12 cellular contexts compared by ENCODE assay signal in the genomic region with DNA sequence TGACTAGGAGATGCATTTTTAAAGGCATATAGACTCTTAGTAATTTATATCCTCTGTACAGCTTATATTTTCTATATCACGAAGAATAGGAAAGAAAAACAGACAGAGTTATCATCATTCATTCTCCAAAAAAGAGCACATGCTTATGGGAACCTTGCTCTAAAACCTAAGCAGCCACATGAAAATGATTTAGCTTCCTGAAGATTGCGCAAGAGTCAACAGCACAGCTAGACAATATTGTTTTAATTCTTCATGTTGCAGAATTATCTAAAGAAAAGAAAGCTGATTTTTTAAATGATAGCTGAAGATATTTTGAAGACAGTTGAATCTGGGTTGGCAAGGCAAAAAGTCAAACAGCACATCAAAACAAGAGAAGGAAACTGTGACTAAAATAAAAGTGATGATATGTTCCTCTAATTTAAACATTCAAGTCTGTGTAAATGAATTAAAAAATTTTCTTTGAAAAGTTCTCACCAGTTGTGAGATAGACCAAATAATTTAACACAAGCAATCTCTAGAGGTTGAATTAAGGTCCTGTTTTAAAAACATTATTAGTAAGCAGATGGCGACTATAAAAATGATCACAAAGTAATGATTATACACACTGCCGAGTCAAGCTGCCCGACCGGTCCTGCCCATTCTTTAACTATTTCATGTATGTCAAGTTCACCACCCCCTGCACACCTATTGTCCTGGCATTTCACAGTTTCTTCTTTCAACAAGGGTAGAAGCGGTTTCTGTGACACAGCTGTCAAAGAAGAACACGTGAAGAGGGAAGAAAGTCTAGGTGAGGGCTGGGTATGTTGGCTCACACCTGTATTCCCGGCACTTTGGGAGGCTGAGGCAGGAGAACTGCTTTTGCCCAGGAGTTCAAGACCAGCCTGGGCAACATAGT.
DNase-seq lines count a peak whose midpoint lies in the region; ATAC-seq, FAIRE-seq and TF ChIP-seq lines count a peak whose summit lies in the region.
"Had no signal": no experiment of that assay in that cellular context is flagged by ENCODE, and none has a peak within 500 bp of the region (broad histone marks: within the 10 kb centered on the region; RNA-seq: fewer than 3 reads in every experiment).

No MANE protein-coding gene starts in this region.

- ATAC-seq in GM19452 (IDR thresholded peaks at IDR 0.05; ENCODE audit: unreplicated experiment): no peak
- ATAC-seq: CD8-positive, alpha-beta T cell; stimulated activated naive B cell treated with anti-CD40 and anti-IgM and Interleukin-4, amounts not matched to agents 10 μg/mL and 1 μg/mL and 100 μg/mL, for 72 hours had no signal

- peak; percentile 69 for FAIRE-seq in keratinocyte (lab: Jason Lieb, UNC)
- FAIRE-seq: HTR-8/SVneo had no signal

- intact Hi-C loops in A673 (cut with micrococcal nuclease; ENCODE audit: unreplicated experiment): no loop called here
- intact Hi-C loops in cardiac septum (cut with DNase I): no loop called here

- no peaks in the 10 kb centered on the region for H3K27me3 ChIP-seq in A673 (replicated peaks; ENCODE audit: insufficient read depth, low read depth, low read length, poor library complexity)
- no peaks in the 10 kb centered on the region for H3K27me3 ChIP-seq in keratinocyte (ENCODE audit: control insufficient read depth, extremely low read depth, insufficient read depth, low read length)

- H3K79me2 ChIP-seq in keratinocyte (ENCODE audit: control insufficient read depth, insufficient read depth, low read length): no peaks in the 10 kb centered on the region

- TF ChIP-seq CTCF in A673 (conservative IDR thresholded peaks at IDR 0.05; ENCODE audit: low read depth, low read length) (no peak), keratinocyte (optimal IDR thresholded peaks at IDR 0.05 in 1 of 3, IDR thresholded peaks at IDR 0.05 in 1 of 3, conservative IDR thresholded peaks at IDR 0.05 in 1 of 3; ENCODE audit: extremely low read depth in 1 of 3, insufficient read depth in 2 of 3, low read length in 3 of 3) (no peak), GM13977 (IDR thresholded peaks at IDR 0.05; ENCODE audit: extremely low read depth, insufficient read depth, missing control alignments) (no peak)

- H3K9me3 ChIP-seq in A673 (ENCODE audit: low read depth, low read length, poor library complexity, severe bottlenecking) (no peaks in the 10 kb centered on the region), keratinocyte (ENCODE audit: control insufficient read depth, low read depth, low read length) (no peaks in the 10 kb centered on the region)

- H3K9ac ChIP-seq in keratinocyte (ENCODE audit: control insufficient read depth, extremely low read depth, insufficient read depth, low read length): peak overlapping the region; percentile 40

- no peaks in the 10 kb centered on the region for H3K36me3 ChIP-seq in A673 (ENCODE audit: insufficient read depth, low read length, poor library complexity, severe bottlenecking)
- H3K36me3 ChIP-seq in keratinocyte (ENCODE audit: control insufficient read depth in 2 of 2, extremely low read depth in 1 of 2, insufficient read depth in 2 of 2, low read length in 2 of 2): no peaks in the 10 kb centered on the region

- BruUV-seq in A673 (replicated peaks; lab: Mats Ljungman, UMichigan): no TSS peak

- no peak overlapping the region for H3K4me3 ChIP-seq in A673 (ENCODE audit: low read depth, low read length, poor library complexity, severe bottlenecking)
- no peak overlapping the region for H3K4me3 ChIP-seq in keratinocyte (ENCODE audit: control insufficient read depth in 2 of 3, extremely low read depth in 1 of 3, insufficient read depth in 2 of 3, low read depth in 1 of 3, low read length in 3 of 3)

- H3K4me1 ChIP-seq in A673 (ENCODE audit: insufficient read depth, low read length, poor library complexity, severe bottlenecking) (no peaks in the 10 kb centered on the region), keratinocyte (ENCODE audit: control insufficient read depth, extremely low read depth, insufficient read depth, low read length) (peaks cover 22% of the 10 kb centered on the region)

- peak overlapping the region; percentile 64 for H3K4me2 ChIP-seq in keratinocyte (ENCODE audit: control insufficient read depth, extremely low read depth, insufficient read depth, low read depth, low read length)

- H3K27ac ChIP-seq in A673 (ENCODE audit: low read depth, low read length, poor library complexity, severe bottlenecking) (no peak overlapping the region), keratinocyte (ENCODE audit: control insufficient read depth, insufficient read depth, low read length) (peak overlapping the region; percentile 38)

- no peaks in the 10 kb centered on the region for H4K20me1 ChIP-seq in keratinocyte (ENCODE audit: control insufficient read depth, extremely low read depth, insufficient read depth, low read length)

- no peak overlapping the region for H2AFZ ChIP-seq in keratinocyte (ENCODE audit: control insufficient read depth, low read length)

- POLR2A ChIA-PET in A673 (lab: Charles Lee; ENCODE audit: low non-redundant PET): no interaction called here

- DNase-seq in A673 (ENCODE audit: low spot score): peak; percentile 4
- DNase-seq in LHCN-M2 (ENCODE audit: low read depth): peak; percentile 26
- DNase-seq in amniotic epithelial cell (ENCODE audit: low read depth): peak; percentile 59
- peak; percentile 46 for DNase-seq in keratinocyte (ENCODE audit: low read depth, low spot score)
- DNase-seq in GM13977 (ENCODE audit: low spot score): no peak
- no peak for DNase-seq in cardiac septum (ENCODE audit: low spot score)
- DNase-seq in H4 (ENCODE audit: low spot score): no peak
- DNase-seq: activated CD4-positive, alpha-beta T cell treated with anti-CD3 and anti-CD28 coated beads, Interleukin-2, amount 50 U/mL, for 4 hours; CD8-positive, alpha-beta T cell; stimulated activated naive B cell treated with anti-CD40 and anti-IgM and Interleukin-4, amounts not matched to agents 10 μg/mL and 1 μg/mL and 100 μg/mL, for 72 hours had no signal

- in situ Hi-C loops in GM13977 (cut with MboI; ENCODE audit: low pct_unique_long_range_greater_than_20kb, low sequenced_read_pairs, unreplicated experiment): no loop called here

- CTCF ChIA-PET in A673 (lab: Charles Lee): no interaction called here

- H3K9me1 ChIP-seq in keratinocyte (ENCODE audit: control insufficient read depth, extremely low read depth, insufficient read depth, low read length): peaks cover 3% of the 10 kb centered on the region

- dilution Hi-C loops in keratinocyte (cut with MboI; ENCODE audit: extremely low pct_ligation_motif_present, low sequenced_read_pairs): no loop called here

Comparison
In these comparisons a context has a peak if more than half of its experiments do, and no peak if none do; other contexts are left out.
1. DNase-seq: peak in A673 (single experiment), LHCN-M2 (single experiment), amniotic epithelial cell (single experiment) and keratinocyte (single experiment); none in GM13977 (single experiment), cardiac septum (single experiment) and H4 (single experiment).